1 cellular context compared by ENCODE assay signal in the genomic region with DNA sequence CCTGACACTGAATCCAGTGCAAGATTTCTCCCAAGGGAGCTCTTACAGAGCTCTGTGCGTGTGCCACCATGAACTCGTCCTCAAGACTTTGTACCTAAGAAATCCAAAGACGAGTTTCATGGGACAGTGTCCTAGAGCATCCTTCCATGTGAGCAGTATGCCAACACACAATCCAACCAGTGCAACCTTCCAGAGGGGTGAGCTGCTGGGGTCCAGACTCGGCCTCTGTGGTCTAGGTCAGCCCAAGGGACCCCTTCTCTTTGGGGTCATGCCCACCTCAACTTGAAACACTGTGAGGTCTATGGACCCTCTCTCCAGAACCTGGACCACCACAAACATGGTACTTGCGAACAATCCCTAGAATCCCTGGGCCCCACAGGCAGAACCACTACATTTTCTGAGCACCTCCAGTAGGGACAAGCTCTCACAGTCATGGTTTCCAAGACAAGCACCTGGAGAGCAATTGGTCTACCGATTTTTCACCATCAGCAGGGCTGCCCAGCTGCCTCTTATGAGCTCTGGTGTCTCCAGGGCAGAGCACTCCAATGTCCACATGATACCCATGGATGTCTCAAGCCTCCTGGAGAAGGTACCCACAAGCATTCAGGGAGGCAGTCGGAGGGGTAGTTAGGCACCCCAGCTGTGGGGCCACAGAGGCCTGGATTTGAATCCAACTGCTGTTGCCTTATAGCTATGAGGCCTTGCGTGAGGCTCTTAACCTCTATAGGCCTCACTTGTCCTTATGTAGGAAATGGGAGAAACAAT.
TF ChIP-seq lines count a peak whose summit lies in the region.

No MANE protein-coding gene starts in this region.

TF ChIP-seq in H1, 55 proteins besides CTCF, POLR2A, EP300 and RAD21:
- TF ChIP-seq E2F6 (IDR thresholded peaks at IDR 0.05) = no peak
- TF ChIP-seq POU5F1 (IDR thresholded peaks at IDR 0.05; ENCODE audit: low read depth, low read length) = no peak
- TF ChIP-seq SP4 (IDR thresholded peaks at IDR 0.05; ENCODE audit: low read length) = no peak
- TF ChIP-seq ZNF274 (IDR thresholded peaks at IDR 0.05; ENCODE audit: borderline replicate concordance, extremely low read depth, low read length) = no peak
- TF ChIP-seq TAF1 (IDR thresholded peaks at IDR 0.05; ENCODE audit: low read depth, low read length) = no peak
- TF ChIP-seq CBX8 (IDR thresholded peaks at IDR 0.05; ENCODE audit: borderline replicate concordance, low read depth, low read length) = no peak
- no peak for TF ChIP-seq CHD1 (IDR thresholded peaks at IDR 0.05; ENCODE audit: low read depth, low read length)
- no peak for TF ChIP-seq HDAC2 (IDR thresholded peaks at IDR 0.05; ENCODE audit: borderline replicate concordance in 1 of 2, low read depth in 2 of 2, low read length in 2 of 2)
- no peak for TF ChIP-seq ASH2L (IDR thresholded peaks at IDR 0.05; ENCODE audit: low read length)
- no peak for TF ChIP-seq KDM1A (IDR thresholded peaks at IDR 0.05; ENCODE audit: borderline replicate concordance, low read length)
- TF ChIP-seq USF2 (IDR thresholded peaks at IDR 0.05; ENCODE audit: low read length) = no peak
